ENCODE assay signal across 19 cellular contexts in genomic region chr7:117375380-117375779, GRCh38. TPM values are rescaled to one million over a fixed set of nuclear protein-coding genes. Genes with fewer than 3 reads are reported as not detected.
DNase-seq lines count a peak whose midpoint lies in the region; ATAC-seq and TF ChIP-seq lines count a peak whose summit lies in the region.
"Had no signal": no experiment of that assay in that cellular context is flagged by ENCODE, and none has a peak within 500 bp of the region (broad histone marks: within the 10 kb centered on the region; RNA-seq: fewer than 3 reads in every experiment).

No MANE protein-coding gene starts in this region.

- CTCF ChIA-PET in PC-3 (lab: Charles Lee) = interaction anchor here (0.5 to 1.0 kb wide), 4 partner anchors 9 to 621 kb away, joined by 3 to 7 read pairs (median 4); no protein-coding TSS in a partner anchor

- BruUV-seq in PC-3 (replicated peaks; lab: Mats Ljungman, UMichigan) = no TSS peak

- H3K4me1 Mint-ChIP-seq in activated naive CD8-positive, alpha-beta T cell treated with anti-CD3 and anti-CD28 coated beads, Interleukin-2, amount 50 U/mL, for 24 hours = no peaks in the 10 kb centered on the region
- H3K4me1 Mint-ChIP-seq: neural crest cell had no signal

- intact Hi-C loops in PC-3 (cut with micrococcal nuclease) (loop anchor here (1.0 kb wide), 1 partner anchor 8 kb away; no protein-coding TSS in a partner anchor), dorsolateral prefrontal cortex (cut with DNase I) (loop anchor here (5.0 kb wide), 1 partner anchor 63 kb away; no protein-coding TSS in a partner anchor)

- H3K9me3 ChIP-seq in PC-3 (ENCODE audit: low read length) (no peaks in the 10 kb centered on the region), osteoblast (ENCODE audit: low read depth, low read length) (no peaks in the 10 kb centered on the region)

- H3K36me3 Mint-ChIP-seq in activated naive CD8-positive, alpha-beta T cell treated with anti-CD3 and anti-CD28 coated beads, Interleukin-2, amount 50 U/mL, for 24 hours (ENCODE audit: low read depth) = no peaks in the 10 kb centered on the region
- H3K36me3 Mint-ChIP-seq: activated CD4-positive, alpha-beta memory T cell treated with anti-CD3 and anti-CD28 coated beads for 36 hours had no signal

- H4K20me1 ChIP-seq in PC-3 (ENCODE audit: low read length) (no peaks in the 10 kb centered on the region), osteoblast (ENCODE audit: insufficient read depth, low read length) (no peaks in the 10 kb centered on the region)

- no peak overlapping the region for H3K9ac ChIP-seq in PC-3 (ENCODE audit: low read length)

- no peaks in the 10 kb centered on the region for H3K27me3 Mint-ChIP-seq in activated naive CD8-positive, alpha-beta T cell treated with anti-CD3 and anti-CD28 coated beads, Interleukin-2, amount 50 U/mL, for 24 hours

- H3K27me3 ChIP-seq in GM06990 (replicated peaks; ENCODE audit: control insufficient read depth, insufficient read depth, low read length) (no peaks in the 10 kb centered on the region), PC-3 (ENCODE audit: low read length) (peaks cover 43% of the 10 kb centered on the region), dorsolateral prefrontal cortex (no peaks in the 10 kb centered on the region), osteoblast (ENCODE audit: insufficient read depth, low read length) (peaks cover 10% of the 10 kb centered on the region)

- H3K79me2 ChIP-seq in PC-3 (ENCODE audit: low read length) (no peaks in the 10 kb centered on the region), osteoblast (ENCODE audit: insufficient read depth, low read length) (no peaks in the 10 kb centered on the region)

- no peaks in the 10 kb centered on the region for H3F3A ChIP-seq in PC-3 (ENCODE audit: low read length, unreplicated experiment)

- ATAC-seq in PC-3 (peak; percentile 72), HG03280 (IDR thresholded peaks at IDR 0.05; ENCODE audit: unreplicated experiment) (no peak)
- no peak for ATAC-seq in activated naive CD8-positive, alpha-beta T cell treated with anti-CD3 and anti-CD28 coated beads, Interleukin-2, amount 50 U/mL, for 24 hours
- ATAC-seq: esophagus mucosa had no signal

- H3K36me3 ChIP-seq in GM06990 (ENCODE audit: control insufficient read depth, insufficient read depth, low read length) (no peaks in the 10 kb centered on the region), PC-3 (ENCODE audit: low read depth, low read length) (no peaks in the 10 kb centered on the region), osteoblast (ENCODE audit: insufficient read depth, low read length) (no peaks in the 10 kb centered on the region)

- H3K4me2 ChIP-seq in PC-3 (ENCODE audit: low read length) (no peak overlapping the region), osteoblast (ENCODE audit: insufficient read depth, low read length) (no peak overlapping the region)

- H3K4me1 ChIP-seq in PC-3 (ENCODE audit: insufficient read depth, low read length) (no peaks in the 10 kb centered on the region), osteoblast (ENCODE audit: insufficient read depth, low read length) (no peaks in the 10 kb centered on the region)

- POLR2A ChIA-PET in PC-3 (lab: Charles Lee; ENCODE audit: unreplicated experiment) = no interaction called here

- H2AFZ ChIP-seq in PC-3 (ENCODE audit: low read length) (no peak overlapping the region), osteoblast (ENCODE audit: low read length) (no peak overlapping the region)

- H3K9me3 Mint-ChIP-seq in activated naive CD8-positive, alpha-beta T cell treated with anti-CD3 and anti-CD28 coated beads, Interleukin-2, amount 50 U/mL, for 24 hours = no peaks in the 10 kb centered on the region
- H3K9me3 Mint-ChIP-seq: activated CD4-positive, alpha-beta memory T cell treated with anti-CD3 and anti-CD28 coated beads for 36 hours; activated T-helper 2 cell treated with anti-CD3 and anti-CD28 coated beads, Interferon-gamma antibody, Interleukin-2, Interleukin-4, amounts not matched to agents 10 μg/mL and 5 μg/mL and 100 μg/mL, durations not matched to agents 14 hours and 24 hours and 36 hours; T-helper 2 cell treated with Interferon-gamma antibody and Interleukin-4, amounts not matched to agents 5 μg/mL and 100 μg/mL, for 36 hours had no signal

- H3K27ac Mint-ChIP-seq in activated naive CD8-positive, alpha-beta T cell treated with anti-CD3 and anti-CD28 coated beads, Interleukin-2, amount 50 U/mL, for 24 hours = no peak overlapping the region
- H3K27ac Mint-ChIP-seq: activated CD4-positive, alpha-beta memory T cell treated with anti-CD3 and anti-CD28 coated beads for 36 hours; activated T-helper 2 cell treated with anti-CD3 and anti-CD28 coated beads, Interferon-gamma antibody, Interleukin-2, Interleukin-4, amounts not matched to agents 10 μg/mL and 5 μg/mL and 100 μg/mL, durations not matched to agents 14 hours and 24 hours and 36 hours; T-helper 2 cell treated with Interferon-gamma antibody and Interleukin-4, amounts not matched to agents 5 μg/mL and 100 μg/mL, for 36 hours had no signal

- TF ChIP-seq CTCF in GM06990 (IDR thresholded peaks at IDR 0.05; ENCODE audit: insufficient read depth, low read length, poor library complexity, severe bottlenecking) (peak; percentile 31), PC-3 (conservative IDR thresholded peaks at IDR 0.05; ENCODE audit: low read depth, low read length) (peak; percentile 51), dorsolateral prefrontal cortex (IDR thresholded peaks at IDR 0.05 in 54 of 56, conservative IDR thresholded peaks at IDR 0.05 in 2 of 56; ENCODE audit: low read depth in 1 of 56, partially characterized antibody in 56 of 56) (peak in 47 of 56 donors; percentile 13 to 67 (median 36)), osteoblast (IDR thresholded peaks at IDR 0.05; ENCODE audit: extremely low read depth, low read depth, low read length) (peak; percentile 37)

- DNase-seq in GM06990 (ENCODE audit: extremely low read depth, insufficient read length) = no peak
- DNase-seq in PC-3 = peak; percentile 22
- no peak for DNase-seq in dorsolateral prefrontal cortex
- no peak for DNase-seq in osteoblast (ENCODE audit: insufficient read length, low spot score, missing footprints)
- DNase-seq in anterior cingulate cortex (lab: John Stamatoyannopoulos, UW) = no peak
- DNase-seq in LoVo (ENCODE audit: low spot score) = no peak
- no peak for DNase-seq in activated naive CD8-positive, alpha-beta T cell treated with anti-CD3 and anti-CD28 coated beads, Interleukin-2, amount 50 U/mL, for 24 hours
- DNase-seq: activated CD4-positive, alpha-beta memory T cell treated with anti-CD3 and anti-CD28 coated beads for 36 hours; caudate nucleus; COR-L47; NCI-H1417 treated with DMSO at 0.1 percent for 48 hours; NCI-H345 had no signal

- H3K27ac ChIP-seq in PC-3 (ENCODE audit: low read length) (no peak overlapping the region), dorsolateral prefrontal cortex (no peak overlapping the region), osteoblast (ENCODE audit: low read depth, low read length) (no peak overlapping the region)

- H3K4me3 ChIP-seq in GM06990 (replicated peaks; ENCODE audit: low read depth, low read length) = no peak overlapping the region
- no peak overlapping the region for H3K4me3 ChIP-seq in PC-3 (ENCODE audit: low read length)
- H3K4me3 ChIP-seq in dorsolateral prefrontal cortex = no peak overlapping the region
- no peak overlapping the region for H3K4me3 ChIP-seq in osteoblast (ENCODE audit: insufficient read depth, low read length)
- H3K4me3 ChIP-seq: lung had no signal

- no peak overlapping the region for H3K4me3 Mint-ChIP-seq in activated naive CD8-positive, alpha-beta T cell treated with anti-CD3 and anti-CD28 coated beads, Interleukin-2, amount 50 U/mL, for 24 hours
- H3K4me3 Mint-ChIP-seq: activated CD4-positive, alpha-beta memory T cell treated with anti-CD3 and anti-CD28 coated beads for 36 hours; neural crest cell; T-helper 2 cell treated with Interferon-gamma antibody and Interleukin-4, amounts not matched to agents 5 μg/mL and 100 μg/mL, for 36 hours had no signal

- H3K9me2 ChIP-seq in PC-3 (replicated peaks; ENCODE audit: low read length) = no peaks in the 10 kb centered on the region

RNA-seq across cellular contexts. Expression of gene ASZ1, which starts 51.9 kb away (rescaled TPM):
- not detected in 2 replicates for total RNA-seq in PC-3 (2014; rRNA removed)
- not detected for total RNA-seq in dorsolateral prefrontal cortex
- total RNA-seq in osteoblast = not detected in 2 replicates
- total RNA-seq: activated CD4-positive, alpha-beta memory T cell treated with anti-CD3 and anti-CD28 coated beads for 36 hours; activated T-helper 2 cell treated with anti-CD3 and anti-CD28 coated beads, Interferon-gamma antibody, Interleukin-2, Interleukin-4, amounts not matched to agents 10 μg/mL and 5 μg/mL and 100 μg/mL, durations not matched to agents 14 hours and 24 hours and 36 hours; esophagus mucosa; neural crest cell; subcutaneous adipose tissue had no signal

RNA-seq across cellular contexts. Expression of gene WNT2, which starts 52.5 kb away (rescaled TPM):
- total RNA-seq in PC-3 (2014; rRNA removed) (not detected in 2 replicates), dorsolateral prefrontal cortex (1 to 10 TPM in 106 of 120 experiments, under 1 TPM in 14; 0.32 to 6.7 (median 1.8) TPM), osteoblast (under 0.01 TPM in 2 replicates)
- total RNA-seq: activated CD4-positive, alpha-beta memory T cell treated with anti-CD3 and anti-CD28 coated beads for 36 hours; activated T-helper 2 cell treated with anti-CD3 and anti-CD28 coated beads, Interferon-gamma antibody, Interleukin-2, Interleukin-4, amounts not matched to agents 10 μg/mL and 5 μg/mL and 100 μg/mL, durations not matched to agents 14 hours and 24 hours and 36 hours; esophagus mucosa; neural crest cell had no signal
